In genomic region chr11:19337779-19338178, GRCh38 we compare ENCODE assay signal across 26 cellular contexts.
"Had no signal": no experiment of that assay in that cellular context is flagged by ENCODE, and none has a peak within 500 bp of the region (broad histone marks: within the 10 kb centered on the region; RNA-seq: fewer than 3 reads in every experiment).

No MANE protein-coding gene starts in this region.

- H3K4me2 ChIP-seq: SK-N-SH had no signal

- H3K9me3 ChIP-seq: MG63, SK-N-SH had no signal

- H3K9ac ChIP-seq: SK-N-SH had no signal

- H3K27ac Mint-ChIP-seq: T-cell had no signal

- H3K36me3 Mint-ChIP-seq: T-cell had no signal

- DNase-seq: IMR-90; Karpas-422; KG1; MG63; NCI-H1092; NCI-H1105 treated with DMSO at 0.1 percent for 48 hours; NCI-H1417 treated with DMSO at 0.1 percent for 48 hours; NCI-H146; NCI-H1694 treated with DMSO at 0.1 percent for 48 hours; NCI-H1930; NCI-H2081; NCI-H2107; NCI-H2227 treated with DMSO at 0.1 percent for 48 hours; NCI-H510A; NCI-H524 treated with DMSO at 0.1 percent for 48 hours; NCI-H69; NCI-H774; NK-92 treated with Interleukin-12 subunit alpha and Interleukin-12 subunit beta, amount 100 ng/mL, for 24 hours; PC-3; SHP77; SK-N-SH; SW 1271; T-cell had no signal

- ATAC-seq: HepG2, Panc1, PC-3, T-cell had no signal

- H3K9me3 Mint-ChIP-seq: T-cell had no signal

- H3K4me3 ChIP-seq: MG63 had no signal

- H3K4me3 Mint-ChIP-seq: T-cell had no signal

- H3K27ac ChIP-seq: RWPE1 had no signal

- H3K36me3 ChIP-seq: MG63 had no signal
